15 cellular contexts compared by ENCODE assay signal in genomic region chr10:78752251-78752650, GRCh38.
DNase-seq lines count a peak whose midpoint lies in the region; ATAC-seq and TF ChIP-seq lines count a peak whose summit lies in the region.
"Had no signal": no experiment of that assay in that cellular context is flagged by ENCODE, and none has a peak within 500 bp of the region (broad histone marks: within the 10 kb centered on the region; RNA-seq: fewer than 3 reads in every experiment).

No MANE protein-coding gene starts in this region.

- intact Hi-C loops in spleen (cut with DNase I; ENCODE audit: low total_unique reads), result no loop called here
- intact Hi-C loops in stomach (cut with DNase I; ENCODE audit: low total_unique reads), result no loop called here
- intact Hi-C loops in left cardiac atrium (cut with DNase I), result no loop called here

- TF ChIP-seq POLR2A in spleen (IDR thresholded peaks at IDR 0.05) (no peak), stomach (IDR thresholded peaks at IDR 0.05) (no peak)

- ATAC-seq in GM19023 (IDR thresholded peaks at IDR 0.05; ENCODE audit: unreplicated experiment), result no peak
- no peak for ATAC-seq in left cardiac atrium

- no peak overlapping the region for H3K27ac ChIP-seq in spleen
- H3K27ac ChIP-seq in stomach, result no peak overlapping the region
- H3K27ac ChIP-seq: C4-2B had no signal

- 52 to 81% (median 60%) methylated on average over 3 of the region's 3 CpGs for WGBS in spleen, 5 donors
- 72 to 91% (median 73%) methylated on average over 3 of the region's 3 CpGs for WGBS in stomach, 5 donors

- TF ChIP-seq CTCF in fibroblast of mammary gland (conservative IDR thresholded peaks at IDR 0.05; ENCODE audit: control insufficient read depth, insufficient read depth, low read depth, low read length) (no peak), spleen (IDR thresholded peaks at IDR 0.05 in 8 of 11, conservative IDR thresholded peaks at IDR 0.05 in 3 of 11) (no peak), stomach (IDR thresholded peaks at IDR 0.05) (no peak)

- H3K4me3 ChIP-seq in fibroblast of mammary gland (ENCODE audit: control insufficient read depth, low read depth, low read length), result no peak overlapping the region
- H3K4me3 ChIP-seq in spleen, result no peak overlapping the region
- H3K4me3 ChIP-seq in stomach, result no peak overlapping the region
- H3K4me3 ChIP-seq: GM23338 had no signal

- H3K9me3 ChIP-seq in spleen (no peaks in the 10 kb centered on the region), stomach (no peaks in the 10 kb centered on the region)

- peak; percentile 45 for DNase-seq in EH (ENCODE audit: low read depth)
- DNase-seq in HT1080 (ENCODE audit: low read depth), result peak; percentile 26
- peak; percentile 22 for DNase-seq in fibroblast of mammary gland (ENCODE audit: low read depth)
- DNase-seq in spleen, result peak; percentile 49
- no peak for DNase-seq in stomach
- no peak for DNase-seq in left cardiac atrium
- DNase-seq: ACHN; CD4-positive, alpha-beta memory T cell; DMS153; DMS79 treated with DMSO at 0.1 percent for 48 hours; GF-D8; H9 had no signal

- peaks cover 0 to 34% (median 0%) of the 10 kb centered on the region in 7 donors for H3K27me3 ChIP-seq in spleen (replicated peaks in 1 of 7)
- no peaks in the 10 kb centered on the region for H3K27me3 ChIP-seq in stomach

- H3K4me1 ChIP-seq in spleen (peaks cover 0 to 36% (median 18%) of the 10 kb centered on the region in 6 donors), stomach (peaks cover 6 to 20% (median 14%) of the 10 kb centered on the region in 4 donors)

- TF ChIP-seq EP300 in stomach (IDR thresholded peaks at IDR 0.05), result no peak

- H3K36me3 ChIP-seq in spleen (no peaks in the 10 kb centered on the region), stomach (no peaks in the 10 kb centered on the region)

Comparison
In these comparisons a context has a peak if more than half of its experiments do, and no peak if none do; other contexts are left out.
1. DNase-seq: peak in EH (single experiment), HT1080 (single experiment), fibroblast of mammary gland (single experiment) and spleen (single experiment); none in stomach (single experiment) and left cardiac atrium (single experiment).